ENCODE assay signal across 8 cellular contexts in the genomic region with DNA sequence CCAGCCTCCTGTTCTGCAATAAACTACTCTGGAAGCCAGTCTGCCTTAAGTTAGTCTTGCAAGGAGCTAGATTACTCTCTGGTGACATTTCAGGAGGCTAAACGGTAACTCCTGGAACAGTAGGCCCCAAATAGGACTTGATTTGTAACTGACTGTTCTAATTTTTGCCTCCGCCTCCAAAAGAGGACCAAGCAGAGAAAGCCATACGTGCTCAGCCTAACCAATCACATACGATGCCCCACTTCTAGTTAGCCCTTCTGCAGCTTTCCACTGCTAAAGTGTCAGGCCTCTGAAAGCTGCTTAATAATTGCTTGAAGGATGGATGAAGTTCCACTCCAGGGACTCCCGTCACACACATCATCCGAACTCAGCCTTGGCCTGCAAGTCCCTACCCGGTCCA. TPM values are rescaled to one million over a fixed set of nuclear protein-coding genes. Genes with fewer than 3 reads are reported as not detected.
DNase-seq lines count a peak whose midpoint lies in the region; ATAC-seq, FAIRE-seq and TF ChIP-seq lines count a peak whose summit lies in the region.

No MANE protein-coding gene starts in this region.

- H3K79me2 ChIP-seq in GM12878 (ENCODE audit: control insufficient read depth, insufficient read depth, low read length), result peaks cover 28% of the 10 kb centered on the region

- BruUV-seq in IMR-90 (replicated peaks; lab: Mats Ljungman, UMichigan), result TSS peak; percentile 58
- no TSS peak for BruUV-seq in GM12878 (replicated peaks; lab: Mats Ljungman, UMichigan)

- peak overlapping the region; percentile 91 for H3K27ac ChIP-seq in IMR-90 (ENCODE audit: insufficient read depth, low read length)
- peak overlapping the region; percentile 73 for H3K27ac ChIP-seq in GM12878 (ENCODE audit: control insufficient read depth, insufficient read depth)
- peak overlapping the region; percentile 85 for H3K27ac ChIP-seq in left lung
- H3K27ac ChIP-seq in thoracic aorta, result peak overlapping the region; percentile 88

- peaks cover 6% of the 10 kb centered on the region; the same call in 1 of the 2 replicates for H4K20me1 ChIP-seq in IMR-90 (ENCODE audit: insufficient read depth, low read length)
- no peaks in the 10 kb centered on the region for H4K20me1 ChIP-seq in GM12878 (ENCODE audit: control insufficient read depth, insufficient read depth)

- H3K4me1 ChIP-seq in IMR-90 (ENCODE audit: control insufficient read depth, insufficient read depth, low read length), result peaks cover 7% of the 10 kb centered on the region
- peaks cover 9% of the 10 kb centered on the region for H3K4me1 ChIP-seq in GM12878 (ENCODE audit: control insufficient read depth, insufficient read depth, low read length)
- peaks cover 9 to 23% of the 10 kb centered on the region in 2 donors for H3K4me1 ChIP-seq in left lung
- peaks cover 11 to 15% of the 10 kb centered on the region in 2 donors for H3K4me1 ChIP-seq in thoracic aorta (ENCODE audit: control insufficient read depth in 1 of 2, low read depth in 2 of 2)

- peak overlapping the region; percentile 96 for H2AK9ac ChIP-seq in IMR-90 (replicated peaks; ENCODE audit: low read depth, low read length, poor library complexity)

- peak overlapping the region; percentile 80; the same call in 1 of the 2 replicates for H4K91ac ChIP-seq in IMR-90 (ENCODE audit: insufficient read depth, low read depth, low read length)

- H4K5ac ChIP-seq in IMR-90 (ENCODE audit: low read depth, low read length), result peak overlapping the region; percentile 87

- FAIRE-seq in GM12878 (lab: Jason Lieb, UNC), result peak; percentile 70

- CTCF ChIA-PET in IMR-90 (lab: Yijun Ruan, JAX) (no interaction called here), GM12878 (lab: Yijun Ruan, JAX) (no interaction called here)

- peak overlapping the region; percentile 58; the same call in 1 of the 2 replicates for H3K18ac ChIP-seq in IMR-90 (ENCODE audit: low read depth, low read length)

- peak overlapping the region; percentile 88 for H2BK5ac ChIP-seq in IMR-90 (ENCODE audit: low read depth, low read length, poor library complexity, severe bottlenecking)

- peak overlapping the region; percentile 100 for H2AFZ ChIP-seq in IMR-90 (replicated peaks; ENCODE audit: low read length, poor library complexity)
- peak overlapping the region; percentile 95 for H2AFZ ChIP-seq in GM12878 (ENCODE audit: control insufficient read depth, low read depth, low read length)

- in situ Hi-C loops in IMR-90 (cut with MboI; ENCODE audit: low sequenced_read_pairs), result no loop called here
- in situ Hi-C loops in GM12878 (cut with MboI), result no loop called here

- no CpG with 5 or more reads among the region's 7 CpGs for WGBS in IMR-90 (ENCODE audit: extremely low coverage in 2 of 2, insufficient read length in 1 of 2), 2 experiments
- WGBS in GM12878 (ENCODE audit: insufficient coverage, insufficient replicate concordance, low lambda C conversion rate, missing lambda C conversion rate), result 5% methylated on average over 7 of the region's 7 CpGs

- TF ChIP-seq POLR2A in IMR-90 (IDR thresholded peaks at IDR 0.05; ENCODE audit: low read depth, low read length) (no peak), GM12878 (IDR thresholded peaks at IDR 0.05; ENCODE audit: low read depth, low read length) (no peak)

- no peak overlapping the region for H2BK120ac ChIP-seq in IMR-90 (ENCODE audit: low read depth, low read length)

- H2AK5ac ChIP-seq in IMR-90 (ENCODE audit: low read depth, low read length), result peak overlapping the region; percentile 51

- RAD21 ChIA-PET in GM12878 (lab: Charles Lee; ENCODE audit: unreplicated experiment), result no interaction called here

- H3K4me3 ChIP-seq in IMR-90 (ENCODE audit: insufficient read depth, low read depth, low read length) (peak overlapping the region; percentile 95), GM12878 (peak overlapping the region; percentile 83), left lung (peak overlapping the region; percentile 77 to 97), thoracic aorta (peak overlapping the region; percentile 100)

- H3K36me3 ChIP-seq in IMR-90 (ENCODE audit: control insufficient read depth, insufficient read depth, low read length) (peaks cover 17% of the 10 kb centered on the region), GM12878 (ENCODE audit: control insufficient read depth in 2 of 2, insufficient read depth in 2 of 2, low read length in 1 of 2) (peaks cover 2% of the 10 kb centered on the region in 2 experiments; a peak in 3 of 4 replicates), left lung (peaks cover 0 to 22% of the 10 kb centered on the region in 2 donors), thoracic aorta (peaks cover 24% of the 10 kb centered on the region)

- H2BK15ac ChIP-seq in IMR-90 (ENCODE audit: low read depth, low read length), result no peak overlapping the region

- H3K27me3 ChIP-seq in IMR-90 (ENCODE audit: control insufficient read depth, insufficient read depth, low read length) (no peaks in the 10 kb centered on the region), GM12878 (replicated peaks in 1 of 2; ENCODE audit: control insufficient read depth in 2 of 2, insufficient read depth in 2 of 2, low read length in 1 of 2) (no peaks in the 10 kb centered on the region), left lung (no peaks in the 10 kb centered on the region), thoracic aorta (replicated peaks; ENCODE audit: insufficient read depth) (no peaks in the 10 kb centered on the region)

- TF ChIP-seq EP300 in GM12878 (IDR thresholded peaks at IDR 0.05; ENCODE audit: borderline replicate concordance in 1 of 2, control insufficient read depth in 1 of 2, low read depth in 2 of 2, low read length in 2 of 2), result no peak

- H3K79me1 ChIP-seq in IMR-90 (ENCODE audit: low read depth in 1 of 2, low read length in 2 of 2), result peaks cover 25 to 50% of the 10 kb centered on the region in 2 experiments

- peak; percentile 3 for DNase-seq in AG09319 (ENCODE audit: extremely low read depth, low read depth)
- peak; percentile 37 for DNase-seq in IMR-90
- DNase-seq in GM12878 (ENCODE audit: low read depth, low spot score), result no peak
- no peak for DNase-seq in left lung
- no peak for DNase-seq in thoracic aorta (ENCODE audit: low spot score)
- DNase-seq in amniotic stem cell (lab: John Stamatoyannopoulos, UW), result no peak
- DNase-seq in cortex of kidney (lab: John Stamatoyannopoulos, UW), result no peak

- H3K9me3 ChIP-seq in IMR-90 (ENCODE audit: control insufficient read depth, insufficient read depth, low read length) (no peaks in the 10 kb centered on the region), GM12878 (replicated peaks; ENCODE audit: control insufficient read depth, insufficient read depth, low read length) (no peaks in the 10 kb centered on the region), left lung (no peaks in the 10 kb centered on the region), thoracic aorta (no peaks in the 10 kb centered on the region)

- peak overlapping the region; percentile 86 for H3K4ac ChIP-seq in IMR-90 (ENCODE audit: low read depth, low read length)

- ATAC-seq in IMR-90 (ENCODE audit: low read depth), result peak; percentile 6
- ATAC-seq in GM12878, result peak; percentile 8; the same call in 2 of the 3 replicates
- peak; percentile 7 for ATAC-seq in left lung
- ATAC-seq in thoracic aorta (ENCODE audit: insufficient number of reproducible peaks, low FRiP score, low read depth), result no peak
- no peak for ATAC-seq in HG03175 (IDR thresholded peaks at IDR 0.05; ENCODE audit: unreplicated experiment)

- peak overlapping the region; percentile 91 to 98 for H4K8ac ChIP-seq in IMR-90 (ENCODE audit: low read depth in 2 of 2, low read length in 2 of 2)

- H3K4me2 ChIP-seq in IMR-90 (ENCODE audit: low read depth, low read length), result peak overlapping the region; percentile 98
- H3K4me2 ChIP-seq in GM12878 (ENCODE audit: control insufficient read depth, insufficient read depth), result peak overlapping the region; percentile 23

- dilution Hi-C loops in IMR-90 (cut with HindIII; ENCODE audit: low sequenced_read_pairs, unreplicated experiment), result no loop called here

- peaks cover 12% of the 10 kb centered on the region for H3K9me1 ChIP-seq in IMR-90 (ENCODE audit: insufficient read depth, low read length)

- no peak overlapping the region for H2BK20ac ChIP-seq in IMR-90 (ENCODE audit: low read depth, low read length)

- POLR2A ChIA-PET in IMR-90 (lab: Charles Lee; ENCODE audit: unreplicated experiment), result no interaction called here
- POLR2A ChIA-PET in GM12878 (lab: Charles Lee), result interaction anchor here (0.6 kb wide), 1 partner anchor 75 kb away, joined by 5 read pairs; no protein-coding TSS in a partner anchor

- TF ChIP-seq CTCF in AG09319 (IDR thresholded peaks at IDR 0.05; ENCODE audit: low read depth, low read length), result no peak
- TF ChIP-seq CTCF in IMR-90 (conservative IDR thresholded peaks at IDR 0.05; ENCODE audit: low read depth, low read length), result no peak
- TF ChIP-seq CTCF in GM12878 (IDR thresholded peaks at IDR 0.05 in 2 of 3, conservative IDR thresholded peaks at IDR 0.05 in 1 of 3; ENCODE audit: control insufficient read depth in 2 of 3, extremely low read depth in 1 of 3, insufficient read depth in 1 of 3, low read depth in 3 of 3, low read length in 3 of 3), result no peak
- TF ChIP-seq CTCF in left lung (IDR thresholded peaks at IDR 0.05), result no peak
- TF ChIP-seq CTCF in thoracic aorta (IDR thresholded peaks at IDR 0.05), result no peak

- H3K56ac ChIP-seq in IMR-90 (ENCODE audit: extremely low read depth, insufficient read depth, low read length), result peak overlapping the region; percentile 81

- intact Hi-C loops in IMR-90 (cut with micrococcal nuclease) (loop anchor here (2.0 kb wide), 1 partner anchor 50 kb away; the partner anchor contains the start of gene ZNF264), GM12878 (cut with micrococcal nuclease; ENCODE audit: unreplicated experiment) (no loop called here), left lung (cut with DNase I) (no loop called here)

- H3K23ac ChIP-seq in IMR-90 (ENCODE audit: low read depth, low read length), result peak overlapping the region; percentile 74

- SMC1A ChIA-PET in GM12878 (lab: Charles Lee; ENCODE audit: uncharacterized antibody, unreplicated experiment), result no interaction called here

- H3K14ac ChIP-seq in IMR-90 (replicated peaks; ENCODE audit: low read depth, low read length), result peak overlapping the region; percentile 88

- H3K9ac ChIP-seq in IMR-90 (ENCODE audit: low read depth, low read length) (peak overlapping the region; percentile 93), GM12878 (ENCODE audit: control insufficient read depth, insufficient read depth, low read length) (peak overlapping the region; percentile 81)

- no peak for TF ChIP-seq RAD21 in IMR-90 (IDR thresholded peaks at IDR 0.05; ENCODE audit: low read length)
- no peak for TF ChIP-seq RAD21 in GM12878 (IDR thresholded peaks at IDR 0.05; ENCODE audit: insufficient read depth, low read depth, low read length)

RNA-seq across cellular contexts. Expression of gene ZNF805, which starts 0.7 kb away (rescaled TPM):
- 26.1 and 32.3 TPM in 2 replicates for total RNA-seq in IMR-90 (2012; rRNA removed)
- 2.4 and 3.0 TPM in 2 replicates for polyA plus RNA-seq in IMR-90 (2012; rRNA removed)
- 0.84 and 1.3 TPM in 2 replicates for polyA plus RNA-seq in IMR-90 (2012; cell fraction: cytosol; rRNA removed)
- 1.1 and 2.3 TPM in 2 replicates for polyA plus RNA-seq in IMR-90 (2012; cell fraction: nucleus; rRNA removed; ENCODE audit: low replicate concordance)
- 33.7 and 33.9 TPM in 2 replicates for total RNA-seq in GM12878 (2013; cell fraction: nucleolus; rRNA removed)
- total RNA-seq in GM12878 (2014; rRNA removed), result 6.5 and 7.3 TPM in 2 replicates
- 8.9 and 9.4 TPM in 2 replicates for total RNA-seq in GM12878 (2014; rRNA removed; fragmentation: Illumina TruSeq; extraction: Trizol)
- total RNA-seq in GM12878 (2021), result 7.1 and 7.2 TPM in 2 replicates
- 2.7 TPM for polyA plus RNA-seq in GM12878 (2011; ENCODE audit: low read depth)
- polyA plus RNA-seq in GM12878 (2011; rRNA removed), result 5.0 and 5.3 TPM in 2 replicates
- polyA plus RNA-seq in GM12878 (2011; cell fraction: cytosol; rRNA removed), result 3.3 and 3.7 TPM in 2 replicates
- polyA plus RNA-seq in GM12878 (2011; cell fraction: nucleus; rRNA removed), result 3.3 and 4.0 TPM in 2 replicates
- 2.4 and 3.0 TPM in 2 replicates for polyA plus RNA-seq in GM12878 (2012)
- polyA plus RNA-seq in GM12878 (2014; fragmentation: Illumina TruSeq; extraction: Trizol), result 2.4 and 3.6 TPM in 2 replicates
- polyA plus RNA-seq in GM12878 (2014; fragmentation: Nextera tagmentation; extraction: Ambion mirVana), result under 1 TPM; 0.31 to 0.42 TPM
- 2.1 and 2.8 TPM in 2 replicates for polyA plus RNA-seq in GM12878 (2014; rRNA removed)
- 1 to 10 TPM; 1.5 to 1.8 TPM for polyA plus RNA-seq in GM12878 (2016; fragmentation: Nextera tagmentation; extraction: Ambion mirVana)
- 23.8 and 29.5 TPM in 2 replicates for polyA minus RNA-seq in GM12878 (2011; rRNA and poly(A)+ RNA removed)
- polyA minus RNA-seq in GM12878 (2011; cell fraction: cytosol; rRNA and poly(A)+ RNA removed), result 7.8 and 9.4 TPM in 2 replicates
- polyA minus RNA-seq in GM12878 (2011; cell fraction: nucleus; rRNA and poly(A)+ RNA removed), result 5.9 and 9.9 TPM in 2 replicates
- total RNA-seq in left lung, result 10 to 100 TPM; 12.0 to 13.8 TPM
- 10 to 100 TPM; 23.0 to 30.7 TPM for total RNA-seq in thoracic aorta

RNA-seq across cellular contexts. Expression of gene AURKC, which starts 10.4 kb away (rescaled TPM):
- total RNA-seq in IMR-90 (2012; rRNA removed), result 0.83 and 0.90 TPM in 2 replicates
- 0.82 and 1.3 TPM in 2 replicates for polyA plus RNA-seq in IMR-90 (2012; rRNA removed)
- polyA plus RNA-seq in IMR-90 (2012; cell fraction: cytosol; rRNA removed), result 0.53 and 0.66 TPM in 2 replicates
- 1.7 and 2.0 TPM in 2 replicates for polyA plus RNA-seq in IMR-90 (2012; cell fraction: nucleus; rRNA removed; ENCODE audit: low replicate concordance)
- total RNA-seq in GM12878 (2013; cell fraction: nucleolus; rRNA removed), result not detected in 2 replicates
- 0.79 and 0.87 TPM in 2 replicates for total RNA-seq in GM12878 (2014; rRNA removed)
- total RNA-seq in GM12878 (2014; rRNA removed; fragmentation: Illumina TruSeq; extraction: Trizol), result 0.78 and 0.89 TPM in 2 replicates
- 0.97 and 1.3 TPM in 2 replicates for total RNA-seq in GM12878 (2021)
- 0.63 TPM for polyA plus RNA-seq in GM12878 (2011; ENCODE audit: low read depth)
- polyA plus RNA-seq in GM12878 (2011; rRNA removed), result 0.58 and 0.68 TPM in 2 replicates
- polyA plus RNA-seq in GM12878 (2011; cell fraction: cytosol; rRNA removed), result 0.58 and 0.69 TPM in 2 replicates
- 0.67 and 0.91 TPM in 2 replicates for polyA plus RNA-seq in GM12878 (2011; cell fraction: nucleus; rRNA removed)
- polyA plus RNA-seq in GM12878 (2012), result 1.4 and 1.6 TPM in 2 replicates
- polyA plus RNA-seq in GM12878 (2014; fragmentation: Illumina TruSeq; extraction: Trizol), result 0.73 and 1.8 TPM in 2 replicates
- polyA plus RNA-seq in GM12878 (2014; fragmentation: Nextera tagmentation; extraction: Ambion mirVana), result 1 to 10 TPM in 1 of 2 experiments, under 1 TPM in 1; 0.32 to 1.2 TPM
- 1.1 and 1.6 TPM in 2 replicates for polyA plus RNA-seq in GM12878 (2014; rRNA removed)
- polyA plus RNA-seq in GM12878 (2016; fragmentation: Nextera tagmentation; extraction: Ambion mirVana), result under 1 TPM in 1 of 2 experiments, not detected in 1; 0.24 TPM
- 0.98 TPM in 1 of 2 replicates, not detected in the other for polyA minus RNA-seq in GM12878 (2011; rRNA and poly(A)+ RNA removed)
- not detected in 2 replicates for polyA minus RNA-seq in GM12878 (2011; cell fraction: cytosol; rRNA and poly(A)+ RNA removed)
- polyA minus RNA-seq in GM12878 (2011; cell fraction: nucleus; rRNA and poly(A)+ RNA removed), result 0.86 TPM in 1 of 2 replicates, not detected in the other
- 1 to 10 TPM in 1 of 2 donors, under 1 TPM in 1; 0.96 to 1.1 TPM for total RNA-seq in left lung
- 1 to 10 TPM; 1.1 to 2.2 TPM for total RNA-seq in thoracic aorta

RNA-seq across cellular contexts. Expression of gene ZNF460, which starts 39.1 kb away (rescaled TPM):
- total RNA-seq in IMR-90 (2012; rRNA removed) (41.9 and 55.2 TPM in 2 replicates), GM12878 (2014; rRNA removed) (34.4 and 37.5 TPM in 2 replicates), GM12878 (2014; rRNA removed; fragmentation: Illumina TruSeq; extraction: Trizol) (42.4 and 46.5 TPM in 2 replicates), GM12878 (2021) (41.7 and 43.0 TPM in 2 replicates), left lung (10 to 100 TPM; 53.5 to 55.3 TPM), thoracic aorta (100 to 1,000 TPM in 1 of 2 donors, 10 to 100 TPM in 1; 81.4 to 118 TPM)
- polyA plus RNA-seq in IMR-90 (2012; rRNA removed) (3.2 and 3.6 TPM in 2 replicates), GM12878 (2011; rRNA removed) (23.8 and 25.2 TPM in 2 replicates), GM12878 (2014; fragmentation: Illumina TruSeq; extraction: Trizol) (1.5 and 2.8 TPM in 2 replicates), GM12878 (2014; fragmentation: Nextera tagmentation; extraction: Ambion mirVana) (under 1 TPM; 0.15 to 0.58 TPM), GM12878 (2014; rRNA removed) (7.7 and 8.5 TPM in 2 replicates), GM12878 (2016; fragmentation: Nextera tagmentation; extraction: Ambion mirVana) (1 to 10 TPM; 8.0 to 8.9 TPM)
- polyA plus RNA-seq in IMR-90 (2012; cell fraction: cytosol; rRNA removed), result 0.82 and 1.1 TPM in 2 replicates
- 2.3 and 6.0 TPM in 2 replicates for polyA plus RNA-seq in IMR-90 (2012; cell fraction: nucleus; rRNA removed; ENCODE audit: low replicate concordance)
- total RNA-seq in GM12878 (2013; cell fraction: nucleolus; rRNA removed), result 431 and 458 TPM in 2 replicates
- polyA plus RNA-seq in GM12878 (2011; ENCODE audit: low read depth), result 3.1 TPM
- 18.2 and 19.4 TPM in 2 replicates for polyA plus RNA-seq in GM12878 (2011; cell fraction: cytosol; rRNA removed)
- polyA plus RNA-seq in GM12878 (2011; cell fraction: nucleus; rRNA removed), result 15.9 and 20.0 TPM in 2 replicates
- polyA plus RNA-seq in GM12878 (2012), result 3.0 TPM in 2 replicates
- 238 and 280 TPM in 2 replicates for polyA minus RNA-seq in GM12878 (2011; rRNA and poly(A)+ RNA removed)
- polyA minus RNA-seq in GM12878 (2011; cell fraction: cytosol; rRNA and poly(A)+ RNA removed), result 72.3 and 73.4 TPM in 2 replicates
- 77.2 and 85.8 TPM in 2 replicates for polyA minus RNA-seq in GM12878 (2011; cell fraction: nucleus; rRNA and poly(A)+ RNA removed)

RNA-seq across cellular contexts. Expression of gene ZNF264, which starts 49.9 kb away (rescaled TPM):
- 23.9 and 31.9 TPM in 2 replicates for total RNA-seq in IMR-90 (2012; rRNA removed)
- polyA plus RNA-seq in IMR-90 (2012; rRNA removed), result 3.4 and 3.5 TPM in 2 replicates
- 3.0 and 6.5 TPM in 2 replicates for polyA plus RNA-seq in IMR-90 (2012; cell fraction: cytosol; rRNA removed)
- polyA plus RNA-seq in IMR-90 (2012; cell fraction: nucleus; rRNA removed; ENCODE audit: low replicate concordance), result 4.6 and 7.5 TPM in 2 replicates
- 57.0 and 65.5 TPM in 2 replicates for total RNA-seq in GM12878 (2013; cell fraction: nucleolus; rRNA removed)
- total RNA-seq in GM12878 (2014; rRNA removed), result 10.6 and 14.7 TPM in 2 replicates
- total RNA-seq in GM12878 (2014; rRNA removed; fragmentation: Illumina TruSeq; extraction: Trizol), result 11.0 and 12.4 TPM in 2 replicates
- total RNA-seq in GM12878 (2021), result 22.9 and 24.3 TPM in 2 replicates
- 2.6 TPM for polyA plus RNA-seq in GM12878 (2011; ENCODE audit: low read depth)
- 10.1 and 11.0 TPM in 2 replicates for polyA plus RNA-seq in GM12878 (2011; rRNA removed)
- 10.6 and 15.0 TPM in 2 replicates for polyA plus RNA-seq in GM12878 (2011; cell fraction: cytosol; rRNA removed)
- polyA plus RNA-seq in GM12878 (2011; cell fraction: nucleus; rRNA removed), result 11.0 and 11.4 TPM in 2 replicates
- 6.3 and 6.9 TPM in 2 replicates for polyA plus RNA-seq in GM12878 (2012)
- polyA plus RNA-seq in GM12878 (2014; fragmentation: Illumina TruSeq; extraction: Trizol), result 4.2 and 4.9 TPM in 2 replicates
- 1 to 10 TPM in 1 of 2 experiments, under 1 TPM in 1; 0.76 to 1.2 TPM for polyA plus RNA-seq in GM12878 (2014; fragmentation: Nextera tagmentation; extraction: Ambion mirVana)
- 10.3 and 15.2 TPM in 2 replicates for polyA plus RNA-seq in GM12878 (2014; rRNA removed)
- 1 to 10 TPM; 8.4 to 8.8 TPM for polyA plus RNA-seq in GM12878 (2016; fragmentation: Nextera tagmentation; extraction: Ambion mirVana)
- 38.8 and 46.8 TPM in 2 replicates for polyA minus RNA-seq in GM12878 (2011; rRNA and poly(A)+ RNA removed)
- polyA minus RNA-seq in GM12878 (2011; cell fraction: cytosol; rRNA and poly(A)+ RNA removed), result 12.3 and 14.6 TPM in 2 replicates
- polyA minus RNA-seq in GM12878 (2011; cell fraction: nucleus; rRNA and poly(A)+ RNA removed), result 15.7 and 20.8 TPM in 2 replicates
- 10 to 100 TPM; 37.9 to 38.7 TPM for total RNA-seq in left lung
- total RNA-seq in thoracic aorta, result 10 to 100 TPM; 60.0 to 65.4 TPM

Comparison
In these comparisons a context has a peak if more than half of its experiments do, and no peak if none do; other contexts are left out.
1. DNase-seq: peak in AG09319 (single experiment) and IMR-90 (single experiment); none in GM12878 (single experiment), left lung (0 of 2), thoracic aorta (single experiment), amniotic stem cell (single experiment) and cortex of kidney (single experiment).
2. ATAC-seq: peak in IMR-90 (single experiment), GM12878 (single experiment) and left lung (single experiment); none in thoracic aorta (single experiment) and HG03175 (single experiment).
3. Peak in every context shown above with its lines, with median percentiles within 50 percentile points of each other: H3K27ac ChIP-seq and H3K4me3 ChIP-seq.